ENCODE assay signal across 18 cellular contexts in the genomic region with DNA sequence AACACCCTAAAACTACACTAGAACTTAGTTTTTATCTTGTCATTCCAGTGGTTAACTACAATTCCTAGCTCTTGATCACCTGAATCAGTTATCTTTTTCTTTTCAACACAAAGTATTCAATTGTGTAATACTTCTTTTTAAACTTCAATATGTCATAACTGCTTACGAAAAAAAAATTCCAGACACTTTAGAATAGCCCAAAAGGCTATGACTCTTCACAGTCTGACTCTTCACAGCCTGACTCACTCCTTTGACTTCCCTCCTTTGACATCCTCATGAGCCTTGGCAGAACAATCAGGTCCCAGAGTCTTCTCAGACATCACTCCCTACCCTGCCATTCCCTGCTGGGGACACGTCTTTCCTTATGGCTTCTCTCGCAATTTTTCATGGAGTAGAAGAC.
DNase-seq lines count a peak whose midpoint lies in the region; ATAC-seq and TF ChIP-seq lines count a peak whose summit lies in the region.
"Had no signal": no experiment of that assay in that cellular context is flagged by ENCODE, and none has a peak within 500 bp of the region (broad histone marks: within the 10 kb centered on the region; RNA-seq: fewer than 3 reads in every experiment).

No MANE protein-coding gene starts in this region.

- H3K4me3 ChIP-seq in adipocyte (ENCODE audit: low read length) (no peak overlapping the region), fibroblast of the aortic adventitia (ENCODE audit: low read depth, low read length) (no peak overlapping the region), SJCRH30 (no peak overlapping the region)
- H3K4me3 ChIP-seq: ascending aorta, left lung, vagina had no signal

- no peak for ATAC-seq in GM21381 (IDR thresholded peaks at IDR 0.05; ENCODE audit: unreplicated experiment)
- ATAC-seq in GM18520 (IDR thresholded peaks at IDR 0.05; ENCODE audit: unreplicated experiment): no peak
- ATAC-seq: left lung; Right ventricle myocardium inferior; stimulated activated memory B cell treated with anti-CD40 and anti-IgM and Interleukin-4, amounts not matched to agents 10 μg/mL and 1 μg/mL and 100 μg/mL, for 72 hours had no signal

- no peak overlapping the region for H3K27ac ChIP-seq in SJCRH30
- H3K27ac ChIP-seq: ascending aorta, left lung, vagina had no signal

- H3K9me3 ChIP-seq in adipocyte (ENCODE audit: control insufficient read depth, low read length) (no peaks in the 10 kb centered on the region), SJCRH30 (replicated peaks) (no peaks in the 10 kb centered on the region)
- H3K9me3 ChIP-seq: ascending aorta, left lung, vagina had no signal

- DNase-seq in HCEC 1CT (peak; percentile 95), adipocyte (ENCODE audit: low read depth) (peak; percentile 82), fibroblast of the aortic adventitia (ENCODE audit: low read depth) (peak; percentile 70), iPS-NIHi7 (ENCODE audit: extremely low spot score) (no peak), SJCRH30 (no peak)
- DNase-seq: activated CD4-positive, alpha-beta T cell treated with anti-CD3 and anti-CD28 coated beads, Interleukin-2, amount 50 U/mL, for 4 hours; COR-L47; effector CD8-positive, alpha-beta T cell; KG1; left lung; NCI-H1694 treated with DMSO at 0.1 percent for 48 hours; NCI-H524 treated with DMSO at 0.1 percent for 48 hours had no signal

- H3K36me3 ChIP-seq in adipocyte (ENCODE audit: control insufficient read depth, insufficient read depth, low read length, severe bottlenecking): no peaks in the 10 kb centered on the region
- H3K36me3 ChIP-seq in SJCRH30: no peaks in the 10 kb centered on the region
- H3K36me3 ChIP-seq: ascending aorta, left lung, vagina had no signal

- H3K4me1 ChIP-seq in adipocyte (ENCODE audit: control insufficient read depth, insufficient read depth, low read length): peaks cover 9% of the 10 kb centered on the region
- H3K4me1 ChIP-seq in SJCRH30: peaks cover 38% of the 10 kb centered on the region
- H3K4me1 ChIP-seq: ascending aorta, left lung, vagina had no signal

- H3K27me3 ChIP-seq in adipocyte (replicated peaks; ENCODE audit: control insufficient read depth, insufficient read depth, low read length): no peaks in the 10 kb centered on the region
- no peaks in the 10 kb centered on the region for H3K27me3 ChIP-seq in SJCRH30
- H3K27me3 ChIP-seq: ascending aorta, left lung, vagina had no signal

- H3K9ac ChIP-seq in adipocyte (ENCODE audit: low read length): no peak overlapping the region

- TF ChIP-seq CTCF in fibroblast of the aortic adventitia (IDR thresholded peaks at IDR 0.05; ENCODE audit: insufficient read depth, low read length): no peak

Comparison
In these comparisons a context has a peak if more than half of its experiments do, and no peak if none do; other contexts are left out.
1. DNase-seq: peak in HCEC 1CT (single experiment), adipocyte (single experiment) and fibroblast of the aortic adventitia (single experiment); none in iPS-NIHi7 (single experiment) and SJCRH30 (0 of 2).